Comparison of ENCODE assay signal across 8 cellular contexts in the genomic region with DNA sequence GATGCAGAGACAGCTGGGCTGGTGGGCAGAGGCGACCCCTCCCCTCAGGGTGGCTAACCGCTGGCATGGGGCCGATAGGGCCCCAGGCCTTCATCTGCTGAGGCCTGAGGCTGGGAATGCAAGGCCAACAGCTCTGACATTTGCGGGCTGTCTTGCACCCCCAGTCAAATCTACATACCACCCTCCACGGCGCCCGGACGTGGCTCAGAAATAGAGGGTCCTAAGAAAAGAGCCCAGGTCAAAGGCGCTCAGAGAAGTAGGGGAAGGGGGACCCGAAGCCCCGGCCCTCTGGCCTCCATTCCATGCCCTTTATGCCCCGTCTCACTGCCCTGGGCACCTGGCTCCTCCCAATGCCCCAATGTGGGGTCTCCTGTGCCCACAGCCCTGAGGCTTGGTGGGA.
"Had no signal": no experiment of that assay in that cellular context is flagged by ENCODE, and none has a peak within 500 bp of the region (broad histone marks: within the 10 kb centered on the region; RNA-seq: fewer than 3 reads in every experiment).

No MANE protein-coding gene starts in this region.

- H3K27ac Mint-ChIP-seq: GM23338, HFFc6 had no signal

- H3K4me1 ChIP-seq: HAP-1 had no signal

- FAIRE-seq: HTR-8/SVneo, K562 had no signal

- H3K9me3 ChIP-seq: HAP-1 had no signal

- H3K4me2 ChIP-seq: GM23338 had no signal

- H3K4me1 Mint-ChIP-seq: GM23338 had no signal

- H2AFZ ChIP-seq: GM23338 had no signal

- H3K9me3 Mint-ChIP-seq: GM23338 had no signal

- DNase-seq: H7, HFFc6, IMR-90 had no signal

- H3K36me3 ChIP-seq: HAP-1 had no signal

- H3K4me3 ChIP-seq: GM23338, HAP-1, K562 had no signal

- H3K4me3 Mint-ChIP-seq: GM23338, HFFc6 had no signal

- ATAC-seq: GM23338, HCT116, K562 had no signal
